In genomic region chr2:19362652-19363473, GRCh38 we compare ENCODE assay signal across 8 cellular contexts. TPM values are rescaled to one million over a fixed set of nuclear protein-coding genes. Genes with fewer than 3 reads are reported as not detected.
A peak's percentile ranks its signal among the peaks of the same experiment; 100 is the strongest.
DNase-seq lines count a peak whose midpoint lies in the region; ATAC-seq, FAIRE-seq and TF ChIP-seq lines count a peak whose summit lies in the region.

No MANE protein-coding gene starts in this region.

- H3K4me3 Mint-ChIP-seq in activated T-cell treated with anti-CD3 and anti-CD28 coated beads, Interleukin-2, amount 50 U/mL, for 4 hours: peak overlapping the region; percentile 92

- H3K27ac ChIP-seq in AG04450 (ENCODE audit: low read depth, low read length) (peak overlapping the region; percentile 47), neural cell (ENCODE audit: low read length) (no peak overlapping the region)

- H3K4me3 ChIP-seq in AG04450 (ENCODE audit: low read depth, low read length) (peak overlapping the region; percentile 76), foreskin fibroblast (ENCODE audit: low read depth in 1 of 2, low read length in 2 of 2) (peak overlapping the region; percentile 60 to 75), neural cell (ENCODE audit: low read length) (peak overlapping the region; percentile 49)

- no peaks in the 10 kb centered on the region for H3K36me3 Mint-ChIP-seq in activated T-cell treated with anti-CD3 and anti-CD28 coated beads, Interleukin-2, amount 50 U/mL, for 4 hours (ENCODE audit: insufficient read depth)

- H3K9me3 Mint-ChIP-seq in activated T-cell treated with anti-CD3 and anti-CD28 coated beads, Interleukin-2, amount 50 U/mL, for 4 hours: no peaks in the 10 kb centered on the region

- peaks cover 36% of the 10 kb centered on the region for H3K4me1 Mint-ChIP-seq in activated T-cell treated with anti-CD3 and anti-CD28 coated beads, Interleukin-2, amount 50 U/mL, for 4 hours (ENCODE audit: low read depth)

- no peaks in the 10 kb centered on the region for H3F3A ChIP-seq in neural cell (ENCODE audit: insufficient read depth, low read length, poor library complexity, severe bottlenecking)

- TF ChIP-seq RAD21 in neural cell (conservative IDR thresholded peaks at IDR 0.05): peak; percentile 79

- H2AFZ ChIP-seq in neural cell (ENCODE audit: low read depth, low read length): no peak overlapping the region

- TF ChIP-seq CTCF in AG04450 (IDR thresholded peaks at IDR 0.05; ENCODE audit: low read depth, low read length) (peak; percentile 85), foreskin fibroblast (IDR thresholded peaks at IDR 0.05; ENCODE audit: low read depth, low read length) (peak; percentile 73), neural cell (IDR thresholded peaks at IDR 0.05; ENCODE audit: poor library complexity, severe bottlenecking) (peak; percentile 79)

- no peaks in the 10 kb centered on the region for H3K36me3 ChIP-seq in neural cell (ENCODE audit: insufficient read depth, low read length)

- H3K9ac ChIP-seq in neural cell (ENCODE audit: low read length): no peak overlapping the region

- H3K9me3 ChIP-seq in AG04450 (ENCODE audit: control insufficient read depth, insufficient read depth, low read length): peaks cover 6% of the 10 kb centered on the region; the same call in 1 of the 2 replicates
- no peaks in the 10 kb centered on the region for H3K9me3 ChIP-seq in neural cell (ENCODE audit: low read length)

- DNase-seq in AG04450 (ENCODE audit: low read depth, low spot score) (peak; percentile 69), GM12892 (ENCODE audit: insufficient read length) (no peak), NCI-H524 (lab: John Stamatoyannopoulos, UW) (peak; percentile 80 to 96), foreskin fibroblast (peak; percentile 88 to 97), urothelium cell line (ENCODE audit: low spot score) (peak; percentile 89)
- DNase-seq in activated T-cell treated with anti-CD3 and anti-CD28 coated beads, Interleukin-2, amount 50 U/mL, for 4 hours: peak; percentile 41

- no peaks in the 10 kb centered on the region for H3K79me2 ChIP-seq in neural cell (replicated peaks; ENCODE audit: insufficient read depth, low read length)

- TF ChIP-seq EP300 in neural cell (conservative IDR thresholded peaks at IDR 0.05; ENCODE audit: poor library complexity, severe bottlenecking): no peak

- FAIRE-seq in GM12892 (lab: Jason Lieb, UNC): peak; percentile 73
- no peak for FAIRE-seq in urothelium cell line (lab: Jason Lieb, UNC)

- H3K9me2 ChIP-seq in neural cell (ENCODE audit: insufficient read depth, low read length): no peaks in the 10 kb centered on the region

- H3K27me3 Mint-ChIP-seq in activated T-cell treated with anti-CD3 and anti-CD28 coated beads, Interleukin-2, amount 50 U/mL, for 4 hours (ENCODE audit: low read depth): peaks cover 49% of the 10 kb centered on the region

- TF ChIP-seq POLR2A in GM12892 (IDR thresholded peaks at IDR 0.05; ENCODE audit: low read depth, low read length): no peak

- ATAC-seq in HG03378 (IDR thresholded peaks at IDR 0.05; ENCODE audit: unreplicated experiment): peak; percentile 51
- peak; percentile 31 to 35 for ATAC-seq in activated T-cell treated with anti-CD3 and anti-CD28 coated beads, Interleukin-2, amount 50 U/mL, for 4 hours

- H3K27me3 ChIP-seq in AG04450 (ENCODE audit: control insufficient read depth, insufficient read depth, low read length) (peaks cover 6% of the 10 kb centered on the region), neural cell (ENCODE audit: insufficient read depth, low read depth, low read length) (peaks cover 99% of the 10 kb centered on the region)

- POLR2A ChIA-PET in AG04450 (lab: Yijun Ruan, JAX): no interaction called here

- H3K4me2 ChIP-seq in neural cell (ENCODE audit: low read length): peak overlapping the region; percentile 18

- CTCF ChIA-PET in AG04450 (lab: Charles Lee): interaction anchor here (0.5 to 3.0 kb wide), 5 partner anchors 437 to 844 kb away, joined by 3 to 9 read pairs (median 3); no protein-coding TSS in a partner anchor

- no peaks in the 10 kb centered on the region for H4K20me1 ChIP-seq in neural cell (ENCODE audit: insufficient read depth)

TF ChIP-seq in neural cell, 6 proteins besides CTCF, POLR2A, EP300 and RAD21:
- no peak for TF ChIP-seq MXI1 (conservative IDR thresholded peaks at IDR 0.05; ENCODE audit: poor library complexity, severe bottlenecking)
- peak; percentile 92 for TF ChIP-seq SMC3 (conservative IDR thresholded peaks at IDR 0.05; ENCODE audit: poor library complexity)

RNA-seq across cellular contexts. Expression of gene OSR1, which starts 4.4 kb away (rescaled TPM):
- polyA plus RNA-seq in AG04450 (2011; rRNA removed): 13.5 and 14.0 TPM in 2 replicates
- 11.5 and 14.0 TPM in 2 replicates for polyA minus RNA-seq in AG04450 (2011; rRNA and poly(A)+ RNA removed)
- not detected for polyA plus RNA-seq in GM12892 (2012; ENCODE audit: missing spikeins)
- not detected for total RNA-seq in activated T-cell treated with anti-CD3 and anti-CD28 coated beads, Interleukin-2, amount 50 U/mL, for 4 hours
- polyA plus RNA-seq in neural cell: not detected in 2 replicates
- not detected in 2 replicates for polyA minus RNA-seq in neural cell

Comparison
In these comparisons a context has a peak if more than half of its experiments do, and no peak if none do; other contexts are left out.
1. RNA of gene OSR1, which starts 4.4 kb away (polyA plus RNA-seq): 13.5 to 14.0 TPM in AG04450; not detected in neural cell; every median in the first group is over 10 times any median in the second.
2. Peak in every context shown above with its lines, with median percentiles within 50 percentile points of each other: H3K4me3 ChIP-seq and CTCF ChIP-seq.